39 cellular contexts compared by ENCODE assay signal in genomic region chr7:38889079-38889478, GRCh38.
"Had no signal": no experiment of that assay in that cellular context is flagged by ENCODE, and none has a peak within 500 bp of the region (broad histone marks: within the 10 kb centered on the region; RNA-seq: fewer than 3 reads in every experiment).

No MANE protein-coding gene starts in this region.

- H3K9me3 Mint-ChIP-seq: central memory CD8-positive, alpha-beta T cell had no signal

- H3K4me3 ChIP-seq: adrenal gland, ascending aorta, body of pancreas, breast epithelium, cardiac muscle cell had no signal

- H3K4me3 Mint-ChIP-seq: activated naive CD4-positive, alpha-beta T cell treated with anti-CD3 and anti-CD28 coated beads for 36 hours; activated naive CD4-positive, alpha-beta T cell treated with anti-CD3 and anti-CD28 coated beads, Interleukin-2, amount 10 ng/mL, durations not matched to agents 7 days and 5 days; activated naive CD4-positive, alpha-beta T cell treated with anti-CD3 and anti-CD28 coated beads, Interleukin-2, amount 50 U/mL, for 24 hours; activated naive CD8-positive, alpha-beta T cell; activated naive CD8-positive, alpha-beta T cell treated with anti-CD3 and anti-CD28 coated beads for 36 hours; activated naive CD8-positive, alpha-beta T cell treated with anti-CD3 and anti-CD28 coated beads, Interleukin-2, amount 10 ng/mL, durations not matched to agents 7 days and 5 days; activated naive CD8-positive, alpha-beta T cell treated with anti-CD3 and anti-CD28 coated beads, Interleukin-2, amount 50 U/mL, for 24 hours; activated T-cell treated with anti-CD3 and anti-CD28 coated beads, Interleukin-2, amount 50 U/mL, for 24 hours; activated T-cell treated with anti-CD3 and anti-CD28 coated beads, Interleukin-2, amount 50 U/mL, for 4 hours; activated T-cell treated with anti-CD3 and anti-CD28 coated beads, Interleukin-2, amount 50 U/mL, for 72 hours; activated T-helper 1 cell treated with anti-CD3 and anti-CD28 coated beads, Interleukin-12 subunit alpha, Interleukin-12 subunit beta, Interleukin-2, Interleukin-4 antibody, amounts not matched to agents 30 ng/mL and 10 ng/mL and 1 ng/mL, durations not matched to agents 14 hours and 24 hours and 36 hours; activated T-helper 17 cell treated with anti-CD3 and anti-CD28 coated beads, Interleukin-2, amount 50 U/mL, for 72 hours; brain; central memory CD8-positive, alpha-beta T cell had no signal

- DNase-seq: activated effector memory CD4-positive, alpha-beta T cell treated with anti-CD3 and anti-CD28 coated beads, Interleukin-2, amount 50 U/mL, for 16 hours; activated effector memory CD4-positive, alpha-beta T cell treated with Interleukin-2 at 50 U/mL for 16 hours; activated gamma-delta T cell; activated gamma-delta T cell treated with Interleukin-2 at 50 U/mL for 16 hours; activated naive CD4-positive, alpha-beta T cell; activated naive CD4-positive, alpha-beta T cell treated with anti-CD3 and anti-CD28 coated beads for 36 hours; activated naive CD4-positive, alpha-beta T cell treated with anti-CD3 and anti-CD28 coated beads, Interleukin-2, amount 10 ng/mL, durations not matched to agents 7 days and 5 days; activated naive CD4-positive, alpha-beta T cell treated with anti-CD3 and anti-CD28 coated beads, Interleukin-2, amount 50 U/mL, for 16 hours; activated naive CD4-positive, alpha-beta T cell treated with Interleukin-2 at 50 U/mL for 16 hours; activated naive CD8-positive, alpha-beta T cell treated with anti-CD3 and anti-CD28 coated beads for 36 hours; activated naive CD8-positive, alpha-beta T cell treated with anti-CD3 and anti-CD28 coated beads, Interleukin-2, amount 10 ng/mL, durations not matched to agents 7 days and 5 days; activated naive CD8-positive, alpha-beta T cell treated with anti-CD3 and anti-CD28 coated beads, Interleukin-2, amount 50 U/mL, for 24 hours; activated T-cell treated with anti-CD3 and anti-CD28 coated beads, Interleukin-2, amount 50 U/mL, for 24 hours; activated T-cell treated with anti-CD3 and anti-CD28 coated beads, Interleukin-2, amount 50 U/mL, for 4 hours; activated T-cell treated with anti-CD3 and anti-CD28 coated beads, Interleukin-2, amount 50 U/mL, for 48 hours; activated T-cell treated with anti-CD3 and anti-CD28 coated beads, Interleukin-2, amount 50 U/mL, for 72 hours; adrenal gland; amniotic stem cell; amygdala; anterior cingulate cortex; aorta; body of pancreas; brain microvascular endothelial cell; caudate nucleus; central memory CD4-positive, alpha-beta T cell; cerebellar nuclear complex had no signal

- H3K27ac ChIP-seq: adrenal gland, ascending aorta, body of pancreas, brain microvascular endothelial cell, breast epithelium, cardiac muscle cell had no signal

- H3K27me3 ChIP-seq: adrenal gland, ascending aorta, body of pancreas, brain microvascular endothelial cell, breast epithelium, cardiac muscle cell had no signal

- H3K27me3 Mint-ChIP-seq: activated naive CD4-positive, alpha-beta T cell treated with anti-CD3 and anti-CD28 coated beads, Interleukin-2, amount 10 ng/mL, durations not matched to agents 7 days and 5 days; activated naive CD4-positive, alpha-beta T cell treated with anti-CD3 and anti-CD28 coated beads, Interleukin-2, amount 50 U/mL, for 24 hours; activated naive CD8-positive, alpha-beta T cell; activated naive CD8-positive, alpha-beta T cell treated with anti-CD3 and anti-CD28 coated beads for 36 hours; activated naive CD8-positive, alpha-beta T cell treated with anti-CD3 and anti-CD28 coated beads, Interleukin-2, amount 10 ng/mL, durations not matched to agents 7 days and 5 days; activated naive CD8-positive, alpha-beta T cell treated with anti-CD3 and anti-CD28 coated beads, Interleukin-2, amount 50 U/mL, for 24 hours; activated T-cell treated with anti-CD3 and anti-CD28 coated beads, Interleukin-2, amount 50 U/mL, for 24 hours; activated T-helper 17 cell treated with anti-CD3 and anti-CD28 coated beads, Interleukin-2, amount 50 U/mL, for 72 hours; brain; central memory CD8-positive, alpha-beta T cell had no signal

- H3K4me1 Mint-ChIP-seq: brain had no signal

- H3K27ac Mint-ChIP-seq: activated naive CD4-positive, alpha-beta T cell treated with anti-CD3 and anti-CD28 coated beads for 36 hours; activated naive CD4-positive, alpha-beta T cell treated with anti-CD3 and anti-CD28 coated beads, Interleukin-2, amount 10 ng/mL, durations not matched to agents 7 days and 5 days; activated naive CD4-positive, alpha-beta T cell treated with anti-CD3 and anti-CD28 coated beads, Interleukin-2, amount 50 U/mL, for 24 hours; activated naive CD4-positive, alpha-beta T cell treated with anti-CD3 and anti-CD28 coated beads, Interleukin-2, amount 50 U/mL, for 72 hours; activated naive CD8-positive, alpha-beta T cell; activated naive CD8-positive, alpha-beta T cell treated with anti-CD3 and anti-CD28 coated beads for 36 hours; activated naive CD8-positive, alpha-beta T cell treated with anti-CD3 and anti-CD28 coated beads, Interleukin-2, amount 10 ng/mL, durations not matched to agents 7 days and 5 days; activated naive CD8-positive, alpha-beta T cell treated with anti-CD3 and anti-CD28 coated beads, Interleukin-2, amount 50 U/mL, for 24 hours; activated T-cell treated with anti-CD3 and anti-CD28 coated beads, Interleukin-2, amount 50 U/mL, for 72 hours; activated T-helper 1 cell treated with anti-CD3 and anti-CD28 coated beads, Interleukin-12 subunit alpha, Interleukin-12 subunit beta, Interleukin-2, Interleukin-4 antibody, amounts not matched to agents 30 ng/mL and 10 ng/mL and 1 ng/mL, durations not matched to agents 14 hours and 24 hours and 36 hours; activated T-helper 17 cell treated with anti-CD3 and anti-CD28 coated beads, Interleukin-2, amount 50 U/mL, for 72 hours; activated T-helper 2 cell treated with anti-CD3 and anti-CD28 coated beads, Interferon-gamma antibody, Interleukin-2, Interleukin-4, amounts not matched to agents 10 μg/mL and 5 μg/mL and 100 μg/mL, durations not matched to agents 14 hours and 24 hours and 36 hours had no signal

- H3K36me3 ChIP-seq: adrenal gland, brain microvascular endothelial cell, breast epithelium, cardiac muscle cell had no signal

- H3K9me3 ChIP-seq: adrenal gland, ascending aorta, body of pancreas had no signal

- H3K4me1 ChIP-seq: adrenal gland, ascending aorta, body of pancreas, breast epithelium had no signal

- FAIRE-seq: astrocyte, bronchial epithelial cell had no signal

- ATAC-seq: activated naive CD4-positive, alpha-beta T cell treated with anti-CD3 and anti-CD28 coated beads, Interleukin-2, amount 50 U/mL, for 72 hours; activated naive CD8-positive, alpha-beta T cell treated with anti-CD3 and anti-CD28 coated beads, Interleukin-2, amount 50 U/mL, for 24 hours; activated T-cell treated with anti-CD3 and anti-CD28 coated beads, Interleukin-2, amount 50 U/mL, for 4 hours; activated T-cell treated with anti-CD3 and anti-CD28 coated beads, Interleukin-2, amount 50 U/mL, for 72 hours; activated T-helper 17 cell treated with anti-CD3 and anti-CD28 coated beads, Interleukin-2, amount 50 U/mL, for 72 hours; body of pancreas had no signal
